Comparison of ENCODE assay signal across 25 cellular contexts in genomic region chr2:68620762-68621161, GRCh38. TPM values are rescaled to one million over a fixed set of nuclear protein-coding genes. Genes with fewer than 3 reads are reported as not detected.
"Had no signal": no experiment of that assay in that cellular context is flagged by ENCODE, and none has a peak within 500 bp of the region (broad histone marks: within the 10 kb centered on the region; RNA-seq: fewer than 3 reads in every experiment).

No MANE protein-coding gene starts in this region.

- H3K36me3 ChIP-seq: cardiac muscle cell, heart right ventricle, lower lobe of right lung, upper lobe of left lung had no signal

- H3K79me2 ChIP-seq: parathyroid adenoma had no signal

- H3K27ac Mint-ChIP-seq: activated CD4-positive, alpha-beta memory T cell treated with anti-CD3 and anti-CD28 coated beads for 36 hours; activated naive CD4-positive, alpha-beta T cell treated with anti-CD3 and anti-CD28 coated beads for 36 hours; activated naive CD8-positive, alpha-beta T cell treated with anti-CD3 and anti-CD28 coated beads, Interleukin-2, amount 10 ng/mL, durations not matched to agents 7 days and 5 days; activated T-cell treated with anti-CD3 and anti-CD28 coated beads, Interleukin-2, amount 50 U/mL, for 72 hours; dendritic cell treated with granulocyte-macrophage colony-stimulating factor and Interleukin-4, amounts not matched to agents 40 ng/mL and 50 ng/mL, for 4 days; nephron progenitor cell had no signal

- H3K4me3 ChIP-seq: cardiac muscle cell, heart right ventricle, lower lobe of right lung, mucosa of descending colon, upper lobe of left lung had no signal

- H3K27ac ChIP-seq: cardiac muscle cell, heart right ventricle, lower lobe of right lung, parathyroid adenoma, upper lobe of left lung had no signal

- H3K4me1 ChIP-seq: heart right ventricle, lower lobe of right lung, parathyroid adenoma, upper lobe of left lung had no signal

- H3K4me1 Mint-ChIP-seq: activated naive CD8-positive, alpha-beta T cell treated with anti-CD3 and anti-CD28 coated beads, Interleukin-2, amount 10 ng/mL, durations not matched to agents 7 days and 5 days; nephron progenitor cell had no signal

- H2AFZ ChIP-seq: parathyroid adenoma had no signal

- DNase-seq: activated CD4-positive, alpha-beta memory T cell treated with anti-CD3 and anti-CD28 coated beads for 36 hours; activated CD4-positive, alpha-beta T cell treated with anti-CD3 and anti-CD28 coated beads for 48 hours; activated effector memory CD4-positive, alpha-beta T cell treated with Interleukin-2 at 50 U/mL for 16 hours; activated naive CD4-positive, alpha-beta T cell treated with anti-CD3 and anti-CD28 coated beads for 36 hours; activated naive CD8-positive, alpha-beta T cell treated with anti-CD3 and anti-CD28 coated beads, Interleukin-2, amount 10 ng/mL, durations not matched to agents 7 days and 5 days; activated T-cell treated with anti-CD3 and anti-CD28 coated beads, Interleukin-2, amount 50 U/mL, for 72 hours; amygdala; effector CD4-positive, alpha-beta T cell; heart right ventricle; lower lobe of right lung; mesendoderm; mucosa of descending colon; nephron progenitor cell; right cardiac atrium; stimulated activated CD4-positive, alpha-beta T cell treated with anti-CD3 and anti-CD28 coated beads, Interleukin-12 subunit alpha, Interleukin-12 subunit beta, amount 100 ng/mL, for 4 hours; stimulated activated CD4-positive, alpha-beta T cell treated with anti-CD3 and anti-CD28 coated beads, Interleukin-4, amount 100 ng/mL, for 4 hours; stimulated activated naive CD8-positive, alpha-beta T cell treated with anti-CD3 and anti-CD28 coated beads, Interleukin-15, Interleukin-2, amounts not matched to agents 100 U/mL and 50 U/mL, for 24 hours; T-helper 2 cell; upper lobe of left lung had no signal

- H3K9ac ChIP-seq: parathyroid adenoma had no signal

- FAIRE-seq: keratinocyte had no signal

- H3K27me3 ChIP-seq: cardiac muscle cell, heart right ventricle, upper lobe of left lung had no signal

- H3K9me3 ChIP-seq: lower lobe of right lung, mucosa of descending colon, upper lobe of left lung had no signal

- H3K4me3 Mint-ChIP-seq: activated CD4-positive, alpha-beta memory T cell treated with anti-CD3 and anti-CD28 coated beads for 36 hours; activated naive CD4-positive, alpha-beta T cell treated with anti-CD3 and anti-CD28 coated beads for 36 hours; activated naive CD8-positive, alpha-beta T cell treated with anti-CD3 and anti-CD28 coated beads, Interleukin-2, amount 10 ng/mL, durations not matched to agents 7 days and 5 days; activated T-cell treated with anti-CD3 and anti-CD28 coated beads, Interleukin-2, amount 50 U/mL, for 72 hours; dendritic cell treated with granulocyte-macrophage colony-stimulating factor and Interleukin-4, amounts not matched to agents 40 ng/mL and 50 ng/mL, for 4 days; nephron progenitor cell had no signal

- H3K27me3 Mint-ChIP-seq: activated CD4-positive, alpha-beta memory T cell treated with anti-CD3 and anti-CD28 coated beads for 36 hours; activated naive CD8-positive, alpha-beta T cell treated with anti-CD3 and anti-CD28 coated beads, Interleukin-2, amount 10 ng/mL, durations not matched to agents 7 days and 5 days; dendritic cell treated with granulocyte-macrophage colony-stimulating factor and Interleukin-4, amounts not matched to agents 40 ng/mL and 50 ng/mL, for 4 days had no signal

- ATAC-seq: activated T-cell treated with anti-CD3 and anti-CD28 coated beads, Interleukin-2, amount 50 U/mL, for 72 hours; esophagus mucosa; heart right ventricle; lower lobe of right lung; mucosa of descending colon; right cardiac atrium; stimulated activated naive CD8-positive, alpha-beta T cell treated with anti-CD3 and anti-CD28 coated beads, Interleukin-15, Interleukin-2, amounts not matched to agents 100 U/mL and 50 U/mL, for 24 hours had no signal

RNA-seq across cellular contexts. Expression of gene PROKR1, which starts 22.6 kb away (rescaled TPM):
- total RNA-seq: activated CD4-positive, alpha-beta memory T cell treated with anti-CD3 and anti-CD28 coated beads for 36 hours; activated naive CD4-positive, alpha-beta T cell treated with anti-CD3 and anti-CD28 coated beads for 36 hours; activated naive CD8-positive, alpha-beta T cell treated with anti-CD3 and anti-CD28 coated beads, Interleukin-2, amount 10 ng/mL, durations not matched to agents 7 days and 5 days; activated T-cell treated with anti-CD3 and anti-CD28 coated beads, Interleukin-2, amount 50 U/mL, for 72 hours; esophagus mucosa; heart right ventricle; lower lobe of right lung; pulmonary artery endothelial cell; right cardiac atrium had no signal
- polyA plus RNA-seq: cardiac muscle cell, keratinocyte had no signal
